In the genomic region with DNA sequence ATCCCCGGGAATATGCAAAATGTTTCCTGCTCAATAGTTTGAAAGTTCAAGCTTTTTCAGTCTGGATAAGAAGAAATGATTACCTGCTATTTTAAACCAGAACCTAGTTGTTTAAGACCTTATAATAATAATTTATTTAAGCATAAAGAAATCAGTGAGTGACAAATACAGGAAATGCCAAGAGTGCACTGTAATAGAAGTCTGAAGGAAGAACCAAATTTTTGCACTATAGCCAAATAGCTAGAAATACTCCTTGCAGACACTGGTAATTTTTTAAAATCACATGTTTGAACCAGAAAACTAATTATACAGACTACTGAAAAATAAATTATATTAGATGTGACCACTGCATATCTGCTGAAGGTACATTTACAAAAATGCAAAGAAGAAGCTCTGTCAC, we compare ENCODE assay signal across 21 cellular contexts.
DNase-seq lines count a peak whose midpoint lies in the region.
"Had no signal": no experiment of that assay in that cellular context is flagged by ENCODE, and none has a peak within 500 bp of the region (broad histone marks: within the 10 kb centered on the region; RNA-seq: fewer than 3 reads in every experiment).

No MANE protein-coding gene starts in this region.

- H3K36me3 Mint-ChIP-seq in activated naive CD8-positive, alpha-beta T cell treated with anti-CD3 and anti-CD28 coated beads for 36 hours, result peaks cover 8% of the 10 kb centered on the region

- peaks cover 6% of the 10 kb centered on the region; the same call in 1 of the 2 replicates for H3K36me3 ChIP-seq in Karpas-422 (ENCODE audit: insufficient read depth, low read length)
- H3K36me3 ChIP-seq: lower lobe of right lung, thoracic aorta had no signal

- no peaks in the 10 kb centered on the region for H3K9me2 ChIP-seq in Karpas-422 (replicated peaks; ENCODE audit: insufficient read depth, low read length)

- H3K79me2 ChIP-seq in Karpas-422 (ENCODE audit: low read length), result peaks cover 22% of the 10 kb centered on the region

- no peak overlapping the region for H3K9ac ChIP-seq in Karpas-422 (ENCODE audit: low read length)

- no peaks in the 10 kb centered on the region for H4K20me1 ChIP-seq in Karpas-422 (ENCODE audit: insufficient read depth, low read depth, low read length)

- H3K27me3 Mint-ChIP-seq in activated naive CD8-positive, alpha-beta T cell treated with anti-CD3 and anti-CD28 coated beads for 36 hours, result no peaks in the 10 kb centered on the region
- H3K27me3 Mint-ChIP-seq: activated naive CD8-positive, alpha-beta T cell treated with anti-CD3 and anti-CD28 coated beads, Interleukin-2, amount 10 ng/mL, durations not matched to agents 7 days and 5 days; naive thymus-derived CD8-positive, alpha-beta T cell had no signal

- H3K4me3 Mint-ChIP-seq in activated naive CD8-positive, alpha-beta T cell treated with anti-CD3 and anti-CD28 coated beads for 36 hours, result no peak overlapping the region
- H3K4me3 Mint-ChIP-seq: activated naive CD8-positive, alpha-beta T cell treated with anti-CD3 and anti-CD28 coated beads, Interleukin-2, amount 10 ng/mL, durations not matched to agents 7 days and 5 days; CD14-positive monocyte; naive thymus-derived CD8-positive, alpha-beta T cell; T-helper 1 cell treated with Interleukin-12 subunit alpha and Interleukin-12 subunit beta and Interleukin-4 antibody, amounts not matched to agents 30 μg/mL and 1 μg/mL, for 36 hours had no signal

- no peak overlapping the region for H3K27ac Mint-ChIP-seq in activated naive CD8-positive, alpha-beta T cell treated with anti-CD3 and anti-CD28 coated beads for 36 hours
- H3K27ac Mint-ChIP-seq: activated naive CD8-positive, alpha-beta T cell treated with anti-CD3 and anti-CD28 coated beads, Interleukin-2, amount 10 ng/mL, durations not matched to agents 7 days and 5 days; naive thymus-derived CD8-positive, alpha-beta T cell; T-helper 1 cell treated with Interleukin-12 subunit alpha and Interleukin-12 subunit beta and Interleukin-4 antibody, amounts not matched to agents 30 μg/mL and 1 μg/mL, for 36 hours had no signal

- H3K27ac ChIP-seq in Karpas-422 (ENCODE audit: low read length), result no peak overlapping the region
- H3K27ac ChIP-seq: lower lobe of right lung, thoracic aorta had no signal

- peaks cover 8% of the 10 kb centered on the region; the same call in 1 of the 2 replicates for H3K4me1 ChIP-seq in Karpas-422 (ENCODE audit: low read length)
- H3K4me1 ChIP-seq: lower lobe of right lung had no signal

- H2AFZ ChIP-seq in Karpas-422 (ENCODE audit: low read length), result no peak overlapping the region

- H3K9me3 ChIP-seq in Karpas-422 (ENCODE audit: low read length), result no peaks in the 10 kb centered on the region
- H3K9me3 ChIP-seq: HAP-1, lower lobe of right lung, thoracic aorta had no signal

- no peaks in the 10 kb centered on the region for H3K27me3 ChIP-seq in Karpas-422 (ENCODE audit: low read length)

- peaks cover 5% of the 10 kb centered on the region for H3K4me1 Mint-ChIP-seq in activated naive CD8-positive, alpha-beta T cell treated with anti-CD3 and anti-CD28 coated beads for 36 hours
- H3K4me1 Mint-ChIP-seq: CD14-positive monocyte; naive thymus-derived CD8-positive, alpha-beta T cell had no signal

- H3K4me3 ChIP-seq in Karpas-422 (ENCODE audit: low read length), result no peak overlapping the region
- H3K4me3 ChIP-seq: HAP-1, lower lobe of right lung, thoracic aorta had no signal

- no peak overlapping the region for H3K4me2 ChIP-seq in Karpas-422 (ENCODE audit: low read depth, low read length, poor library complexity, severe bottlenecking)

- DNase-seq in HCEC 1CT (peak; percentile 69), astrocyte of the hippocampus (ENCODE audit: low read depth, low spot score) (peak; percentile 53), fibroblast of the conjunctiva (ENCODE audit: low read depth) (peak; percentile 1), Karpas-422 (no peak), NCI-H2107 (lab: John Stamatoyannopoulos, UW) (no peak), midbrain (lab: John Stamatoyannopoulos, UW) (no peak)
- DNase-seq in activated naive CD8-positive, alpha-beta T cell treated with anti-CD3 and anti-CD28 coated beads for 36 hours, result no peak
- DNase-seq: activated CD4-positive, CD25-positive, alpha-beta regulatory T cell; activated CD8-positive, alpha-beta memory T cell treated with anti-CD3 and anti-CD28 coated beads for 24 hours; activated naive CD8-positive, alpha-beta T cell treated with anti-CD3 and anti-CD28 coated beads, Interleukin-2, amount 10 ng/mL, durations not matched to agents 7 days and 5 days; cerebellar nuclear complex; DMS53; lower lobe of right lung; naive thymus-derived CD8-positive, alpha-beta T cell; NCI-H146; NCI-H345; Right ventricle myocardium superior had no signal

- no peaks in the 10 kb centered on the region for H3K9me3 Mint-ChIP-seq in activated naive CD8-positive, alpha-beta T cell treated with anti-CD3 and anti-CD28 coated beads for 36 hours
- H3K9me3 Mint-ChIP-seq: activated naive CD8-positive, alpha-beta T cell treated with anti-CD3 and anti-CD28 coated beads, Interleukin-2, amount 10 ng/mL, durations not matched to agents 7 days and 5 days; CD14-positive monocyte; naive thymus-derived CD8-positive, alpha-beta T cell; T-helper 1 cell treated with Interleukin-12 subunit alpha and Interleukin-12 subunit beta and Interleukin-4 antibody, amounts not matched to agents 30 μg/mL and 1 μg/mL, for 36 hours had no signal

Comparison
In these comparisons a context has a peak if more than half of its experiments do, and no peak if none do; other contexts are left out.
1. DNase-seq: peak in HCEC 1CT (single experiment), astrocyte of the hippocampus (single experiment) and fibroblast of the conjunctiva (single experiment); none in activated naive CD8-positive, alpha-beta T cell treated with anti-CD3 and anti-CD28 coated beads for 36 hours (single experiment), Karpas-422 (single experiment), NCI-H2107 (single experiment) and midbrain (single experiment).